ENCODE assay signal across 8 cellular contexts in the genomic region with DNA sequence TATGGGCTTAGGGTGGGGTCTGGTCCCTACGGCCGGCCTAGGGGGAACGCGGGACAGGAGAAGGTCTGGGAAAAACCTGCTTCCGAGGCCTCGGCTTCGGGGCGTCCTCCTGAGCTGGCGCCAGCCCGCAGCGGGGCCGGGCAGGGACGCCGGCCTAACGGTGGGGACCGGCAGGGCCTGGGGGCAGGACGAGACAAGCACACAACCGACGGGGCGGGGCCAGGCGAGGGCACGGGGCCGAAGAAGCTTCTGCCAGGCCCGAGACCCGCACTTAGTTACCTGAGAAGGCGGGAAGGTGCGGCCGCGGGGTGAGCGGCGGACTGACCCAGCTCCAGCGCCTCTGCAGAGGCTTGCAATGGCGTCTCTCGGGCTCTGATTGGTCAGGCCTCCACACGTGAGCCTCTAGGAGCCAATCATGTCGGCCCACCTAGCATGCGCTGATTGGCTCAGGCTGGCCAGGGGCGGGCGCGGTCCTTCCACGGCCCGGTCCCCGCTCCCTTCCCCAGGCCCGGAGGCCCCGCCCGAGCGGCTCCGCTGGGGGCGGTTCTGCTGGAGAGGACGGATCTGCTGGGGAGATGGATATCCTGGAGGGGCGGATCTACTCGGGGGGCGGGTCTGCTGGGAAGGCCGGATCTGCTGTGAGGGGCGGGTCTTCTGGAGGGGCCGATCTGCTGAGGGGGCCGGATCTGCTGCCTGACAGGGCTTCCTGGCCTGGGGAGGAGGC. TPM values are rescaled to one million over a fixed set of nuclear protein-coding genes. Genes with fewer than 3 reads are reported as not detected.
DNase-seq lines count a peak whose midpoint lies in the region; ATAC-seq and TF ChIP-seq lines count a peak whose summit lies in the region.

No MANE protein-coding gene starts in this region.

- H3K36me3 Mint-ChIP-seq in activated naive CD8-positive, alpha-beta T cell treated with anti-CD3 and anti-CD28 coated beads for 36 hours, result peaks cover 37% of the 10 kb centered on the region

- H3K27ac Mint-ChIP-seq in activated naive CD8-positive, alpha-beta T cell treated with anti-CD3 and anti-CD28 coated beads for 36 hours, result peak overlapping the region; percentile 86

- H3K4me3 Mint-ChIP-seq in activated naive CD8-positive, alpha-beta T cell treated with anti-CD3 and anti-CD28 coated beads for 36 hours, result peak overlapping the region; percentile 84

- no peaks in the 10 kb centered on the region for H3K9me3 Mint-ChIP-seq in activated naive CD8-positive, alpha-beta T cell treated with anti-CD3 and anti-CD28 coated beads for 36 hours

- ATAC-seq in HG02642 (IDR thresholded peaks at IDR 0.05; ENCODE audit: poor library complexity, unreplicated experiment), result peak; percentile 94

- peaks cover 29% of the 10 kb centered on the region for H3K27me3 Mint-ChIP-seq in activated naive CD8-positive, alpha-beta T cell treated with anti-CD3 and anti-CD28 coated beads for 36 hours

- H3K4me1 Mint-ChIP-seq in activated naive CD8-positive, alpha-beta T cell treated with anti-CD3 and anti-CD28 coated beads for 36 hours, result peaks cover 41% of the 10 kb centered on the region

- peak overlapping the region; percentile 99 for H3K27ac ChIP-seq in temporal lobe (ENCODE audit: low read depth, low read length)

- peak; percentile 88 for TF ChIP-seq POLR2A in GM10847 (IDR thresholded peaks at IDR 0.05; ENCODE audit: extremely low read depth, insufficient read length)

- DNase-seq in NCI-H1105 (lab: John Stamatoyannopoulos, UW) (peak; percentile 91), SKM-1 (lab: John Stamatoyannopoulos, UW; ENCODE audit: unreplicated experiment) (peak; percentile 98), glomerular visceral epithelial cell (ENCODE audit: extremely low spot score) (peak; percentile 100), occipital lobe (lab: John Stamatoyannopoulos, UW) (peak; percentile 99)
- DNase-seq in activated naive CD8-positive, alpha-beta T cell treated with anti-CD3 and anti-CD28 coated beads for 36 hours, result peak; percentile 100

RNA-seq across cellular contexts. Expression of gene CPLX1, which starts 44.3 kb away (rescaled TPM):
- under 1 TPM in 1 of 2 experiments, not detected in 1; 0.16 TPM for total RNA-seq in activated naive CD8-positive, alpha-beta T cell treated with anti-CD3 and anti-CD28 coated beads for 36 hours
- 1.6 TPM for total RNA-seq in occipital lobe
- total RNA-seq in temporal lobe, result 2.0 TPM

Comparison
In these comparisons a context has a peak if more than half of its experiments do, and no peak if none do; other contexts are left out.
1. Peak in every context shown above with its lines: DNase-seq, ATAC-seq and H3K27ac ChIP-seq.